Comparison of ENCODE assay signal across 30 cellular contexts in genomic region chrX:56029188-56029587, GRCh38.
"Had no signal": no experiment of that assay in that cellular context is flagged by ENCODE, and none has a peak within 500 bp of the region (broad histone marks: within the 10 kb centered on the region; RNA-seq: fewer than 3 reads in every experiment).

No MANE protein-coding gene starts in this region.

- H3K9me3 ChIP-seq: gastrocnemius medialis, heart right ventricle, lower lobe of right lung, pancreas, right atrium auricular region, suprapubic skin, thyroid gland had no signal

- H3K36me3 Mint-ChIP-seq: immature natural killer cell, natural killer cell, type B pancreatic cell had no signal

- H3K27me3 ChIP-seq: gastrocnemius medialis, heart right ventricle, pancreas, right atrium auricular region, suprapubic skin, thyroid gland had no signal

- H3K4me1 ChIP-seq: gastrocnemius medialis, heart right ventricle, lower lobe of right lung, pancreas, right atrium auricular region, suprapubic skin had no signal

- H3K36me3 ChIP-seq: gastrocnemius medialis, heart right ventricle, lower lobe of right lung, pancreas, right atrium auricular region, suprapubic skin, thyroid gland had no signal

- DNase-seq: cerebellar nuclear complex; cortex of kidney; effector CD4-positive, alpha-beta T cell; foreskin fibroblast; gastrocnemius medialis; glutamatergic neuron; heart right ventricle; hypothalamus; immature natural killer cell; islet precursor cell; kidney glomerular epithelial cell; left ventricle myocardium superior; lower lobe of right lung; natural killer cell; pancreas; stimulated activated CD4-positive, alpha-beta T cell treated with anti-CD3 and anti-CD28 coated beads, Interleukin-12 subunit alpha, Interleukin-12 subunit beta, amount 100 ng/mL, for 4 hours; stimulated activated CD4-positive, alpha-beta T cell treated with anti-CD3 and anti-CD28 coated beads, Interleukin-1b, Interleukin-23, amount 100 ng/mL, for 48 hours; stimulated activated CD4-positive, alpha-beta T cell treated with anti-CD3 and anti-CD28 coated beads, Interleukin-4, amount 100 ng/mL, for 1 hour; stimulated activated CD8-positive, alpha-beta memory T cell treated with anti-CD3 and anti-CD28 coated beads, Interleukin-4, amount 100 ng/mL, for 48 hours; stimulated activated naive CD4-positive, alpha-beta T cell; stimulated activated naive CD8-positive, alpha-beta T cell treated with anti-CD3 and anti-CD28 coated beads, Interleukin-15, amount 100 ng/mL, for 72 hours had no signal

- H3K4me3 Mint-ChIP-seq: immature natural killer cell; natural killer cell; stimulated activated naive CD8-positive, alpha-beta T cell treated with anti-CD3 and anti-CD28 coated beads, Interleukin-15, amount 100 ng/mL, for 72 hours; type B pancreatic cell had no signal

- H3K27me3 Mint-ChIP-seq: progenitor cell of endocrine pancreas; stimulated activated naive CD8-positive, alpha-beta T cell treated with anti-CD3 and anti-CD28 coated beads, Interleukin-15, amount 100 ng/mL, for 72 hours; type B pancreatic cell had no signal

- H3K4me2 ChIP-seq: smooth muscle cell had no signal

- ATAC-seq: esophagus mucosa; gastrocnemius medialis; heart right ventricle; left ventricle myocardium superior; natural killer cell; sciatic nerve; stimulated activated naive CD8-positive, alpha-beta T cell treated with anti-CD3 and anti-CD28 coated beads, Interleukin-15, amount 100 ng/mL, for 72 hours had no signal

- H3K27ac ChIP-seq: epithelial cell of prostate, gastrocnemius medialis, heart right ventricle, lower lobe of right lung, pancreas, right atrium auricular region, suprapubic skin, thyroid gland had no signal

- H3K4me1 Mint-ChIP-seq: immature natural killer cell; natural killer cell; stimulated activated naive CD8-positive, alpha-beta T cell treated with anti-CD3 and anti-CD28 coated beads, Interleukin-15, amount 100 ng/mL, for 72 hours had no signal

- H3K27ac Mint-ChIP-seq: immature natural killer cell; natural killer cell; progenitor cell of endocrine pancreas; stimulated activated naive CD8-positive, alpha-beta T cell treated with anti-CD3 and anti-CD28 coated beads, Interleukin-15, amount 100 ng/mL, for 72 hours; type B pancreatic cell had no signal

- H3K4me3 ChIP-seq: gastrocnemius medialis, heart right ventricle, lower lobe of right lung, pancreas, right atrium auricular region, smooth muscle cell, suprapubic skin, thyroid gland had no signal
